In the genomic region with DNA sequence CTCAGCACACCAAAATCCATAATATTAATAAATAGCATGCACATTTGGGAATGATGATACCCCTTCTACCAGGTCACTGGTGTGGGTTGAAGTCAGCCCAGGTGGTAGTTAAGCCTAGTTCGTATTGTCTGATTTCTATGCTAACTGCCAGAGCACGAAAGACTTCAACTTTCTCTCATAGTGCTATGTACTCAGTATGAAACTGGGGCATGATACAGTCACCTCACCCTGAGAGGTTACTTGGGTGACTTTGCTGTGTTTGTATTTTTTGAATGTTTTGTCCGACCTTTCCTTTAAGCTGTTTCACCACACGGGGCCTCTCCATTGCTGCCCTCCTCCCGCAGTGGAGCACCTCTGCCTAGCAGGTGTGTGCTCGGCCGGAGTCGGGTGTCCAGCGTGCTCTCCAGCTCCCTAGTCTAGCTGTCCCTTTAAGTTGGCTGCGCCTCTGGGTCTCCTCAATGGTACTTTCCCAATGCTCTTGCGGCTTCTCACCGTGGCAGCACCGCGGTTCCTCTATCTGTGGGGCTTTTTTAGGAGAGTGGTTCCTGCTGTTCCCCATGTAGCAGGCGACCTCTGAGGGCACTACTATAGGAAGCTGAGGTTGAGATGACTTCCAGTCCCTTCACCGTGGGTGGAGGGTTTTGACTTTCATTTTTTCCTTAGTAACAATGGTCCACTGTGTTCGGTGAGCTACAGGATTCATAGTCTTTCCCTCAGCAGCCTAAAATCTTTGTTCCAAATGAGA, we compare ENCODE assay signal across 1 cellular context.
TF ChIP-seq lines count a peak whose summit lies in the region.

No MANE protein-coding gene starts in this region.

TF ChIP-seq in H1, 55 proteins besides CTCF, POLR2A, EP300 and RAD21:
- no peak for TF ChIP-seq BRCA1 (IDR thresholded peaks at IDR 0.05; ENCODE audit: low read depth, low read length)
